ENCODE assay signal across 9 cellular contexts in the genomic region with DNA sequence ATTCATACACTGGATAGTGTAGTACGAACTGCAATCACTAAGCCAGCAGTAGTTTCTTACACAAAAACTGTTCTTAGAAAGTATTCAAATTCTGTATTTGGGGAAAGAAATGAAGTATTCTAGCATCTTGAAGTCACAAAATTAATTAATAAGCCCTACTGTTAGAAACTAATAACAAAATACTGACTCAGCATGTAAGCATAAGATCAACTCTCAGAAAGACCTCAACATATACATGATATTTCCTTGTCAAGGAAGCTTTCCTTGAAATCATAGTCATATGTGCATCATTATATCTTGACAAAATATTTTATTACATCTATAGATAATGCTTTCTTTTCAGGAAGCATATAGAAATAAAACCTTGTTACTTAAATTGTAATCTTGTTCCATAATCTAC.
"Had no signal": no experiment of that assay in that cellular context is flagged by ENCODE, and none has a peak within 500 bp of the region (broad histone marks: within the 10 kb centered on the region; RNA-seq: fewer than 3 reads in every experiment).

No MANE protein-coding gene starts in this region.

- H3K9ac ChIP-seq: GM23248, KMS-11 had no signal

- H2AFZ ChIP-seq: GM23248 had no signal

- DNase-seq: GM23248, H9, HCEC 1CT, Karpas-422, KBM-7 had no signal

- H3K4me3 ChIP-seq: GM23248 had no signal

- H3K27ac ChIP-seq: GM23248, HL-60, KMS-11 had no signal

- H3K4me2 ChIP-seq: KMS-11 had no signal

- FAIRE-seq: H1, H54 had no signal
